ENCODE assay signal across 36 cellular contexts in the genomic region with DNA sequence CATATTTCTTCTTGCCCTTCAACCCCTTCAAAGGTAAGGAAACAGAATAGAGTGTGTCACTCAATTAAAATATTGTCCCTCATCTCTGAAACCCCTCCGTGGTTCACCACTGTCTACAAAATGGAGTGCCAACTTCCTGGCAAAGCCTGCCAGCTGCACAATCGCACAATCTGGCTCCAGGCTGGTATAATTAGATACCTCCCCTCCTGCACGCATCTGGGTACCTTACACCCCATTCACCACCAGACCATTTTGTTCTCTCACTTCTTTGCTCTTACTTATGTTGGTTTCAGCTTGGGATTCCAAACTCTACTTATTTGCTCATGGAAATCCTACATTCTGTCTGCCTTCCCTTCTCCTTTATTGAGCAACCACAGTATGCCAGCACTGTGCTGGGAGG.
"Had no signal": no experiment of that assay in that cellular context is flagged by ENCODE, and none has a peak within 500 bp of the region (broad histone marks: within the 10 kb centered on the region; RNA-seq: fewer than 3 reads in every experiment).

No MANE protein-coding gene starts in this region.

- H3K4me1 Mint-ChIP-seq: activated B cell treated with CpG ODN at 0.5 μM for 24 hours; activated CD4-positive, alpha-beta memory T cell treated with anti-CD3 and anti-CD28 coated beads, Interleukin-2, amount 10 ng/mL, durations not matched to agents 7 days and 5 days; activated CD8-positive, alpha-beta memory T cell treated with anti-CD3 and anti-CD28 coated beads, Interleukin-2, amount 10 ng/mL, durations not matched to agents 7 days and 5 days; activated naive CD8-positive, alpha-beta T cell treated with anti-CD3 and anti-CD28 coated beads for 36 hours; central memory CD8-positive, alpha-beta T cell had no signal

- H3K27ac Mint-ChIP-seq: activated B cell treated with CpG ODN at 0.5 μM for 24 hours; activated CD4-positive, alpha-beta memory T cell treated with anti-CD3 and anti-CD28 coated beads, Interleukin-2, amount 10 ng/mL, durations not matched to agents 7 days and 5 days; activated CD8-positive, alpha-beta memory T cell treated with anti-CD3 and anti-CD28 coated beads, Interleukin-2, amount 10 ng/mL, durations not matched to agents 7 days and 5 days; activated naive CD8-positive, alpha-beta T cell treated with anti-CD3 and anti-CD28 coated beads for 36 hours had no signal

- H3K4me3 Mint-ChIP-seq: activated B cell treated with CpG ODN at 0.5 μM for 24 hours; activated CD4-positive, alpha-beta memory T cell treated with anti-CD3 and anti-CD28 coated beads, Interleukin-2, amount 10 ng/mL, durations not matched to agents 7 days and 5 days; activated CD8-positive, alpha-beta memory T cell treated with anti-CD3 and anti-CD28 coated beads, Interleukin-2, amount 10 ng/mL, durations not matched to agents 7 days and 5 days; activated naive CD8-positive, alpha-beta T cell treated with anti-CD3 and anti-CD28 coated beads for 36 hours; central memory CD8-positive, alpha-beta T cell had no signal

- H3K27me3 ChIP-seq: ascending aorta, cardiac muscle cell, Peyer's patch, SJSA1 had no signal

- H3K36me3 Mint-ChIP-seq: activated CD8-positive, alpha-beta memory T cell treated with anti-CD3 and anti-CD28 coated beads, Interleukin-2, amount 10 ng/mL, durations not matched to agents 7 days and 5 days; activated naive CD8-positive, alpha-beta T cell treated with anti-CD3 and anti-CD28 coated beads for 36 hours had no signal

- DNase-seq: activated B cell treated with CpG ODN at 0.5 μM for 24 hours; activated CD4-positive, alpha-beta memory T cell treated with anti-CD3 and anti-CD28 coated beads, Interleukin-2, amount 10 ng/mL, durations not matched to agents 7 days and 5 days; activated CD4-positive, alpha-beta T cell treated with anti-CD3 and anti-CD28 coated beads for 4 hours; activated CD4-positive, alpha-beta T cell treated with anti-CD3 and anti-CD28 coated beads, Interleukin-2, amount 50 U/mL, for 1 hour; activated CD4-positive, CD25-positive, alpha-beta regulatory T cell treated with anti-CD3 and anti-CD28 coated beads, Interleukin-2, amount 50 U/mL, for 72 hours; activated CD8-positive, alpha-beta memory T cell treated with anti-CD3 and anti-CD28 coated beads for 24 hours; activated CD8-positive, alpha-beta memory T cell treated with anti-CD3 and anti-CD28 coated beads, Interleukin-2, amount 10 ng/mL, durations not matched to agents 7 days and 5 days; activated CD8-positive, alpha-beta memory T cell treated with anti-CD3 and anti-CD28 coated beads, Interleukin-2, amount 50 U/mL, for 48 hours; activated effector memory CD4-positive, alpha-beta T cell treated with anti-CD3 and anti-CD28 coated beads, Interleukin-2, amount 50 U/mL, for 16 hours; activated naive CD4-positive, alpha-beta T cell; activated naive CD4-positive, alpha-beta T cell treated with anti-CD3 and anti-CD28 coated beads, Interleukin-2, amount 50 U/mL, for 16 hours; activated naive CD8-positive, alpha-beta T cell treated with anti-CD3 and anti-CD28 coated beads for 36 hours; activated T-cell treated with anti-CD3 and anti-CD28 coated beads, Interleukin-2, amount 50 U/mL, for 48 hours; amniotic stem cell; Karpas-422; NCI-H1105; NCI-H1417 treated with DMSO at 0.1 percent for 48 hours; NCI-H187 treated with DMSO at 0.1 percent for 48 hours; NCI-H2081; NCI-H226; NCI-H526; NCI-H774; NK-92 treated with Interleukin-12 subunit alpha and Interleukin-12 subunit beta, amount 100 ng/mL, for 24 hours; PC-3; Peyer's patch; RPMI8226; SHP77 treated with DMSO at 0.1 percent for 48 hours; SW 1271; T-helper 1 cell; T-helper 2 cell; T-helper 9 cell had no signal

- ATAC-seq: activated CD8-positive, alpha-beta memory T cell treated with anti-CD3 and anti-CD28 coated beads, Interleukin-2, amount 10 ng/mL, durations not matched to agents 7 days and 5 days; PC-3 had no signal

- H3K9me3 Mint-ChIP-seq: activated B cell treated with CpG ODN at 0.5 μM for 24 hours; activated CD4-positive, alpha-beta memory T cell treated with anti-CD3 and anti-CD28 coated beads, Interleukin-2, amount 10 ng/mL, durations not matched to agents 7 days and 5 days; activated naive CD8-positive, alpha-beta T cell treated with anti-CD3 and anti-CD28 coated beads for 36 hours; central memory CD8-positive, alpha-beta T cell had no signal

- H3K4me1 ChIP-seq: Peyer's patch had no signal

- H3K27me3 Mint-ChIP-seq: activated CD4-positive, alpha-beta memory T cell treated with anti-CD3 and anti-CD28 coated beads, Interleukin-2, amount 10 ng/mL, durations not matched to agents 7 days and 5 days; activated CD8-positive, alpha-beta memory T cell treated with anti-CD3 and anti-CD28 coated beads, Interleukin-2, amount 10 ng/mL, durations not matched to agents 7 days and 5 days; central memory CD8-positive, alpha-beta T cell had no signal

- H3K36me3 ChIP-seq: ascending aorta, cardiac muscle cell, Peyer's patch, SJSA1 had no signal

- H3K9me3 ChIP-seq: ascending aorta, Peyer's patch, SJSA1 had no signal

- H3K27ac ChIP-seq: ascending aorta, cardiac muscle cell, Peyer's patch, SJSA1, VCaP had no signal

- H3K4me3 ChIP-seq: ascending aorta, cardiac muscle cell, Peyer's patch, SJSA1 had no signal
